ENCODE assay signal across 1 cellular context in the genomic region with DNA sequence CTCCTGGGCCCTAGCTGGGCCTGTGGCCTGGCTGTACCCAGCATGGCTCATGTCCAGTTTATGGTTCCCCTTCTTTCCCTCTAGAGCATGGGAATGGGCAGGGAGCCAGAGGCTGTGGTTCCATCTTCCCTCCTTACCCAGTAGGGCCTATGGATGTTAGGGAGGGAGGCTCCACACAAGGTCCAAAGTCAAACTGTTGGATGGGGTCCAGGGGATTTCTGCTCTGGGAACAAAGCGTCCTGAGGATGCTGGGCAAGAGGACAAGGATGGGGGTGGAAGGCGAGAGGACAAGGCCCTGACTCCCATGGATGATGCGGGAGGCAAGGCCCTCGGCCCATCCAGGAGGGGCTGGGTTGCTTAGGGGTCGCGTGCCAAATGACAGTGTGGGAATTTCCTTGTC.
TF ChIP-seq lines count a peak whose summit lies in the region.

No MANE protein-coding gene starts in this region.

TF ChIP-seq in IMR-90, 13 proteins besides CTCF, POLR2A, EP300 and RAD21:
- TF ChIP-seq BHLHE40 (IDR thresholded peaks at IDR 0.05; ENCODE audit: low read depth, low read length) (no peak), CEBPB (IDR thresholded peaks at IDR 0.05; ENCODE audit: low read depth, low read length) (no peak), MXI1 (IDR thresholded peaks at IDR 0.05; ENCODE audit: borderline replicate concordance, low read depth, low read length) (no peak), MAZ (IDR thresholded peaks at IDR 0.05; ENCODE audit: borderline replicate concordance, low read depth, low read length) (no peak), NFE2L2 (IDR thresholded peaks at IDR 0.05; ENCODE audit: low read depth, low read length) (no peak), SMC3 (IDR thresholded peaks at IDR 0.05; ENCODE audit: low read depth, low read length) (no peak), RCOR1 (IDR thresholded peaks at IDR 0.05; ENCODE audit: insufficient replicate concordance, low read length) (no peak), CHD1 (IDR thresholded peaks at IDR 0.05; ENCODE audit: low read depth, low read length) (no peak), MAFK (IDR thresholded peaks at IDR 0.05; ENCODE audit: low read depth, low read length) (no peak), FOS (IDR thresholded peaks at IDR 0.05; ENCODE audit: low read depth, low read length) (no peak)
- TF ChIP-seq, protein P1, sequence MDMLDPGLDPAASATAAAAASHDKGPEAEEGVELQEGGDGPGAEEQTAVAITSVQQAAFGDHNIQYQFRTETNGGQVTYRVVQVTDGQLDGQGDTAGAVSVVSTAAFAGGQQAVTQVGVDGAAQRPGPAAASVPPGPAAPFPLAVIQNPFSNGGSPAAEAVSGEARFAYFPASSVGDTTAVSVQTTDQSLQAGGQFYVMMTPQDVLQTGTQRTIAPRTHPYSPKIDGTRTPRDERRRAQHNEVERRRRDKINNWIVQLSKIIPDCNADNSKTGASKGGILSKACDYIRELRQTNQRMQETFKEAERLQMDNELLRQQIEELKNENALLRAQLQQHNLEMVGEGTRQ (IDR thresholded peaks at IDR 0.05; ENCODE audit: low read depth, low read length): no peak
